ENCODE assay signal across 1 cellular context in genomic region chr7:105346138-105346537, GRCh38.
TF ChIP-seq lines count a peak whose summit lies in the region.

No MANE protein-coding gene starts in this region.

TF ChIP-seq in K562, 482 proteins besides CTCF, POLR2A, EP300 and RAD21:
- TF ChIP-seq CEBPB (tag; IDR thresholded peaks at IDR 0.05) (peak; percentile 50; the same call in 1 of the 2 replicates), PTBP1 (IDR thresholded peaks at IDR 0.05; ENCODE audit: low read depth, low read length) (no peak), CEBPG (CRISPR knock-in tag; IDR thresholded peaks at IDR 0.05) (no peak), CEBPG (tag; conservative IDR thresholded peaks at IDR 0.05 in 1 of 2, IDR thresholded peaks at IDR 0.05 in 1 of 2) (peak; percentile 68 to 70), ATF3 (IDR thresholded peaks at IDR 0.05) (peak; percentile 89), ATF3 (CRISPR knock-in tag; conservative IDR thresholded peaks at IDR 0.05) (no peak)
TF ChIP-seq in K562: peak in this region for 3.
